1 cellular context compared by ENCODE assay signal in genomic region chr6:53837875-53838806, GRCh38.
TF ChIP-seq lines count a peak whose summit lies in the region.

No MANE protein-coding gene starts in this region.

TF ChIP-seq in HepG2, 621 proteins besides CTCF, POLR2A, EP300 and RAD21:
- no peak for TF ChIP-seq ZBTB10 (CRISPR knock-in tag; IDR thresholded peaks at IDR 0.05; ENCODE audit: borderline replicate concordance)
- TF ChIP-seq RFX3 (CRISPR knock-in tag; IDR thresholded peaks at IDR 0.05): no peak
- no peak for TF ChIP-seq DNMT1 (CRISPR knock-in tag; IDR thresholded peaks at IDR 0.05)
- peak; percentile 97 for TF ChIP-seq BCL6 (CRISPR knock-in tag; IDR thresholded peaks at IDR 0.05)
- no peak for TF ChIP-seq ZNF800 (CRISPR knock-in tag; IDR thresholded peaks at IDR 0.05)
- TF ChIP-seq HNF1A (IDR thresholded peaks at IDR 0.05; ENCODE audit: low read depth): no peak
- no peak for TF ChIP-seq HNF1A (CRISPR knock-in tag; IDR thresholded peaks at IDR 0.05; ENCODE audit: borderline replicate concordance)
- TF ChIP-seq SOX6 (IDR thresholded peaks at IDR 0.05): no peak
- peak; percentile 14; the same call in 1 of the 2 replicates for TF ChIP-seq SOX6 (CRISPR knock-in tag; IDR thresholded peaks at IDR 0.05)
- TF ChIP-seq SALL2 (CRISPR knock-in tag; IDR thresholded peaks at IDR 0.05): no peak
- TF ChIP-seq FOXA3 (CRISPR knock-in tag; IDR thresholded peaks at IDR 0.05): peak; percentile 38; the same call in 1 of the 2 replicates
- TF ChIP-seq ATF5 (CRISPR knock-in tag; IDR thresholded peaks at IDR 0.05; ENCODE audit: low read depth): no peak
- no peak for TF ChIP-seq NFYB (CRISPR knock-in tag; IDR thresholded peaks at IDR 0.05)
- TF ChIP-seq FOXC1 (CRISPR knock-in tag; IDR thresholded peaks at IDR 0.05; ENCODE audit: borderline replicate concordance): no peak
- no peak for TF ChIP-seq GATAD2A (CRISPR knock-in tag; IDR thresholded peaks at IDR 0.05)
- 0 out of 2 replicates have a peak, but pooled peaks have one; percentile 16 for TF ChIP-seq HOMEZ (CRISPR knock-in tag; IDR thresholded peaks at IDR 0.05; ENCODE audit: low read depth)
- no peak for TF ChIP-seq ZNF430 (CRISPR knock-in tag; IDR thresholded peaks at IDR 0.05)
- TF ChIP-seq FOXP1 (IDR thresholded peaks at IDR 0.05): no peak
- TF ChIP-seq FOXP1 (CRISPR knock-in tag; IDR thresholded peaks at IDR 0.05): no peak
- TF ChIP-seq ZNF790 (CRISPR knock-in tag; IDR thresholded peaks at IDR 0.05; ENCODE audit: borderline replicate concordance): no peak
- TF ChIP-seq HMG20A (CRISPR knock-in tag; IDR thresholded peaks at IDR 0.05; ENCODE audit: borderline replicate concordance): peak; percentile 16; the same call in 1 of the 2 replicates
- TF ChIP-seq BRF2 (CRISPR knock-in tag; IDR thresholded peaks at IDR 0.05): no peak
- peak; percentile 58 for TF ChIP-seq SOX5 (CRISPR knock-in tag; IDR thresholded peaks at IDR 0.05; ENCODE audit: borderline replicate concordance)
- no peak for TF ChIP-seq SOX13 (IDR thresholded peaks at IDR 0.05)
- TF ChIP-seq SOX13 (CRISPR knock-in tag; conservative IDR thresholded peaks at IDR 0.05 in 1 of 2, IDR thresholded peaks at IDR 0.05 in 1 of 2): peak in 1 of 2 experiments; percentile 59; a peak in 1 of 4 replicates
- TF ChIP-seq ZNF678 (CRISPR knock-in tag; IDR thresholded peaks at IDR 0.05): no peak
- no peak for TF ChIP-seq HMGA1 (CRISPR knock-in tag; conservative IDR thresholded peaks at IDR 0.05)
- TF ChIP-seq NCOR1 (IDR thresholded peaks at IDR 0.05; ENCODE audit: borderline replicate concordance, low read length): no peak
- TF ChIP-seq TSC22D2 (CRISPR knock-in tag; IDR thresholded peaks at IDR 0.05; ENCODE audit: borderline replicate concordance): no peak
- no peak for TF ChIP-seq ZFP91 (CRISPR knock-in tag; IDR thresholded peaks at IDR 0.05; ENCODE audit: borderline replicate concordance)
- TF ChIP-seq KDM3A (CRISPR knock-in tag; IDR thresholded peaks at IDR 0.05; ENCODE audit: low read depth): no peak
- no peak for TF ChIP-seq POLR2G (IDR thresholded peaks at IDR 0.05; ENCODE audit: low read depth, low read length)
- no peak for TF ChIP-seq PHF5A (CRISPR knock-in tag; IDR thresholded peaks at IDR 0.05; ENCODE audit: low read depth, unreplicated experiment)
- TF ChIP-seq ARID5B (CRISPR knock-in tag; IDR thresholded peaks at IDR 0.05): 0 out of 2 replicates have a peak, but pooled peaks have one; percentile 28
TF ChIP-seq in HepG2: peak in this region for 8.
